In genomic region chr17:45430006-45430737, GRCh38 we compare ENCODE assay signal across 10 cellular contexts. TPM values are rescaled to one million over a fixed set of nuclear protein-coding genes. Genes with fewer than 3 reads are reported as not detected.
DNase-seq lines count a peak whose midpoint lies in the region; ATAC-seq and TF ChIP-seq lines count a peak whose summit lies in the region.
"Had no signal": no experiment of that assay in that cellular context is flagged by ENCODE, and none has a peak within 500 bp of the region (broad histone marks: within the 10 kb centered on the region; RNA-seq: fewer than 3 reads in every experiment).

No MANE protein-coding gene starts in this region.

- peak overlapping the region; percentile 42 for H3K4me3 ChIP-seq in choroid plexus epithelial cell (ENCODE audit: low read depth, low read length)

- peak overlapping the region; percentile 80 for H3K4me3 Mint-ChIP-seq in stimulated activated naive CD8-positive, alpha-beta T cell treated with anti-CD3 and anti-CD28 coated beads, Interleukin-15, Interleukin-2, amounts not matched to agents 100 ng/mL and 50 ng/mL, for 24 hours
- peak overlapping the region; percentile 71 for H3K4me3 Mint-ChIP-seq in mesothelial cell of epicardium

- no peak for ATAC-seq in stimulated activated naive CD8-positive, alpha-beta T cell treated with anti-CD3 and anti-CD28 coated beads, Interleukin-15, Interleukin-2, amounts not matched to agents 100 U/mL and 50 U/mL, for 24 hours
- ATAC-seq in GM21423 (IDR thresholded peaks at IDR 0.05; ENCODE audit: unreplicated experiment) (no peak), HG03135 (IDR thresholded peaks at IDR 0.05; ENCODE audit: unreplicated experiment) (no peak)

- H3K27ac Mint-ChIP-seq in stimulated activated naive CD8-positive, alpha-beta T cell treated with anti-CD3 and anti-CD28 coated beads, Interleukin-15, Interleukin-2, amounts not matched to agents 100 ng/mL and 50 ng/mL, for 24 hours, result no peak overlapping the region
- H3K27ac Mint-ChIP-seq in mesothelial cell of epicardium, result peak overlapping the region; percentile 86

- no peaks in the 10 kb centered on the region for H3K9me3 Mint-ChIP-seq in stimulated activated naive CD8-positive, alpha-beta T cell treated with anti-CD3 and anti-CD28 coated beads, Interleukin-15, Interleukin-2, amounts not matched to agents 100 ng/mL and 50 ng/mL, for 24 hours
- H3K9me3 Mint-ChIP-seq in mesothelial cell of epicardium, result no peaks in the 10 kb centered on the region

- DNase-seq in stimulated activated naive CD8-positive, alpha-beta T cell treated with anti-CD3 and anti-CD28 coated beads, Interleukin-15, Interleukin-2, amounts not matched to agents 100 U/mL and 50 U/mL, for 24 hours, result no peak
- DNase-seq in choroid plexus epithelial cell (ENCODE audit: low read depth) (no peak), mesothelial cell of epicardium (ENCODE audit: low spot score in 2 of 2, unreplicated experiment in 2 of 2) (no peak), SIG-M5 (lab: John Stamatoyannopoulos, UW) (no peak)
- no peak for DNase-seq in stimulated activated naive CD4-positive, alpha-beta T cell (lab: John Stamatoyannopoulos, UW)
- DNase-seq: central memory CD4-positive, alpha-beta T cell; DMS79 had no signal

- TF ChIP-seq CTCF in choroid plexus epithelial cell (conservative IDR thresholded peaks at IDR 0.05; ENCODE audit: low read depth, low read length) (no peak), mesothelial cell of epicardium (IDR thresholded peaks at IDR 0.05; ENCODE audit: unreplicated experiment) (no peak)

- no peaks in the 10 kb centered on the region for H3K36me3 Mint-ChIP-seq in stimulated activated naive CD8-positive, alpha-beta T cell treated with anti-CD3 and anti-CD28 coated beads, Interleukin-15, Interleukin-2, amounts not matched to agents 100 ng/mL and 50 ng/mL, for 24 hours (ENCODE audit: low read depth)
- peaks cover under 1% of the 10 kb centered on the region for H3K36me3 Mint-ChIP-seq in mesothelial cell of epicardium

- H3K4me1 Mint-ChIP-seq in stimulated activated naive CD8-positive, alpha-beta T cell treated with anti-CD3 and anti-CD28 coated beads, Interleukin-15, Interleukin-2, amounts not matched to agents 100 ng/mL and 50 ng/mL, for 24 hours (ENCODE audit: low read depth), result peaks cover 28% of the 10 kb centered on the region
- peaks cover 29% of the 10 kb centered on the region for H3K4me1 Mint-ChIP-seq in mesothelial cell of epicardium

- H3K27me3 Mint-ChIP-seq in stimulated activated naive CD8-positive, alpha-beta T cell treated with anti-CD3 and anti-CD28 coated beads, Interleukin-15, Interleukin-2, amounts not matched to agents 100 ng/mL and 50 ng/mL, for 24 hours, result peaks cover 5% of the 10 kb centered on the region
- H3K27me3 Mint-ChIP-seq in mesothelial cell of epicardium (ENCODE audit: low read depth), result peaks cover 70% of the 10 kb centered on the region

RNA-seq across cellular contexts. Expression of gene ARHGAP27, which starts 2.5 kb away (rescaled TPM):
- total RNA-seq in mesothelial cell of epicardium, result 14.5 to 16.8 TPM (median 14.8 TPM) in 3 replicates
